ENCODE assay signal across 25 cellular contexts in the genomic region with DNA sequence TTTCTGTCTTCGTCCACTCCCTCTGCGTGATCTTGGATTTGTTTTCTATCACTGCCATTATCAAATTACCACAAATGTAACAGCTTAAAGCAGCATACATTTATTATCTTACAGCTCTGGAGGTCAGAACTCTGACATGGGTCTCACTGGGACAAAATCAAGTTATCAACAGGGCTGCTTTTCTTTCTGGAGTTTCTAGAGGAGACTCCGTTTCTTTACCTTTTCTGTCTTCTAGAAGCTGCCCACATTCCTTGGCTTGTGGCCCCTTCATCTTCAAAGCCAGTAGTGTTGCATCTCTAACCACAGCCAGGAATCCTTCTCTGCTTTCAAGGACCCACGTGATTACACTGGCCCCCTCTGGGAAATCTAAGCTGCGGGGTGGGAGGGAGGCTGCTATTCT. TPM values are rescaled to one million over a fixed set of nuclear protein-coding genes. Genes with fewer than 3 reads are reported as not detected.
DNase-seq lines count a peak whose midpoint lies in the region; ATAC-seq and TF ChIP-seq lines count a peak whose summit lies in the region.
"Had no signal": no experiment of that assay in that cellular context is flagged by ENCODE, and none has a peak within 500 bp of the region (broad histone marks: within the 10 kb centered on the region; RNA-seq: fewer than 3 reads in every experiment).

No MANE protein-coding gene starts in this region.

- CTCF ChIA-PET in activated naive CD4-positive, alpha-beta T cell treated with anti-CD3 and anti-CD28 coated beads, Interleukin-2, amount 10 ng/mL, durations not matched to agents 7 days and 5 days (lab: Charles Lee), result no interaction called here

- ATAC-seq in activated T-helper 17 cell treated with anti-CD3 and anti-CD28 coated beads, Interleukin-2, amount 50 U/mL, for 72 hours (replicated peaks), result no peak
- ATAC-seq in central memory CD8-positive, alpha-beta T cell (replicated peaks; ENCODE audit: extremely low read depth, poor library complexity, severe bottlenecking), result no peak
- ATAC-seq: CD8-positive, alpha-beta T cell; Right ventricle myocardium inferior had no signal

- no peak for DNase-seq in activated naive CD4-positive, alpha-beta T cell treated with anti-CD3 and anti-CD28 coated beads, Interleukin-2, amount 10 ng/mL, durations not matched to agents 7 days and 5 days
- no peak for DNase-seq in central memory CD8-positive, alpha-beta T cell (ENCODE audit: low spot score in 2 of 2)
- DNase-seq in type B pancreatic cell (ENCODE audit: extremely low spot score, unreplicated experiment), result no peak
- DNase-seq in NCI-H748 treated with DMSO at 0.1 percent for 48 hours (lab: John Stamatoyannopoulos, UW), result no peak
- no peak for DNase-seq in stimulated activated CD4-positive, alpha-beta T cell treated with anti-CD3 and anti-CD28 coated beads, Interleukin-1b, Interleukin-23, amount 100 ng/mL, for 48 hours
- DNase-seq: Caco-2; CD8-positive, alpha-beta T cell; DMS 273 treated with DMSO at 0.1 percent for 48 hours; DMS79; EL; GDM1; Kasumi-1; NCI-H1105; NCI-H1436 treated with DMSO at 0.1 percent for 48 hours; NCI-H2029; NCI-H446; NCI-H524 treated with DMSO at 0.1 percent for 48 hours; NCI-H82; NK-92 treated with Interleukin-12 subunit alpha and Interleukin-12 subunit beta, amount 100 ng/mL, for 24 hours; PC-9; SJCRH30 had no signal

- TF ChIP-seq CTCF in type B pancreatic cell (conservative IDR thresholded peaks at IDR 0.05), result no peak

- peaks cover 51% of the 10 kb centered on the region for H3K4me1 Mint-ChIP-seq in activated naive CD4-positive, alpha-beta T cell treated with anti-CD3 and anti-CD28 coated beads, Interleukin-2, amount 50 U/mL, for 24 hours
- H3K4me1 Mint-ChIP-seq in activated naive CD4-positive, alpha-beta T cell treated with anti-CD3 and anti-CD28 coated beads, Interleukin-2, amount 10 ng/mL, durations not matched to agents 7 days and 5 days, result peaks cover 31% of the 10 kb centered on the region
- H3K4me1 Mint-ChIP-seq in activated T-helper 17 cell treated with anti-CD3 and anti-CD28 coated beads, Interleukin-2, amount 50 U/mL, for 72 hours, result peaks cover 27% of the 10 kb centered on the region
- H3K4me1 Mint-ChIP-seq in central memory CD8-positive, alpha-beta T cell, result peaks cover 19% of the 10 kb centered on the region
- H3K4me1 Mint-ChIP-seq in type B pancreatic cell (ENCODE audit: unreplicated experiment), result peaks cover 4% of the 10 kb centered on the region

- H3K36me3 Mint-ChIP-seq in activated naive CD4-positive, alpha-beta T cell treated with anti-CD3 and anti-CD28 coated beads, Interleukin-2, amount 50 U/mL, for 24 hours, result peaks cover 24% of the 10 kb centered on the region
- H3K36me3 Mint-ChIP-seq in activated naive CD4-positive, alpha-beta T cell treated with anti-CD3 and anti-CD28 coated beads, Interleukin-2, amount 10 ng/mL, durations not matched to agents 7 days and 5 days, result peaks cover 29% of the 10 kb centered on the region
- H3K36me3 Mint-ChIP-seq in activated T-helper 17 cell treated with anti-CD3 and anti-CD28 coated beads, Interleukin-2, amount 50 U/mL, for 72 hours (ENCODE audit: low read depth), result peaks cover 22% of the 10 kb centered on the region
- H3K36me3 Mint-ChIP-seq in central memory CD8-positive, alpha-beta T cell (ENCODE audit: insufficient read depth), result peaks cover 23% of the 10 kb centered on the region
- H3K36me3 Mint-ChIP-seq in type B pancreatic cell, result peaks cover 33% of the 10 kb centered on the region

- H3K27me3 Mint-ChIP-seq in activated naive CD4-positive, alpha-beta T cell treated with anti-CD3 and anti-CD28 coated beads, Interleukin-2, amount 50 U/mL, for 24 hours, result no peaks in the 10 kb centered on the region
- H3K27me3 Mint-ChIP-seq in activated naive CD4-positive, alpha-beta T cell treated with anti-CD3 and anti-CD28 coated beads, Interleukin-2, amount 10 ng/mL, durations not matched to agents 7 days and 5 days, result no peaks in the 10 kb centered on the region
- H3K27me3 Mint-ChIP-seq in activated T-helper 17 cell treated with anti-CD3 and anti-CD28 coated beads, Interleukin-2, amount 50 U/mL, for 72 hours, result no peaks in the 10 kb centered on the region
- no peaks in the 10 kb centered on the region for H3K27me3 Mint-ChIP-seq in central memory CD8-positive, alpha-beta T cell
- no peaks in the 10 kb centered on the region for H3K27me3 Mint-ChIP-seq in type B pancreatic cell
- H3K27me3 Mint-ChIP-seq: B cell had no signal

- H3K27ac Mint-ChIP-seq in activated naive CD4-positive, alpha-beta T cell treated with anti-CD3 and anti-CD28 coated beads, Interleukin-2, amount 50 U/mL, for 24 hours, result no peak overlapping the region
- H3K27ac Mint-ChIP-seq in activated naive CD4-positive, alpha-beta T cell treated with anti-CD3 and anti-CD28 coated beads, Interleukin-2, amount 10 ng/mL, durations not matched to agents 7 days and 5 days, result no peak overlapping the region
- H3K27ac Mint-ChIP-seq in activated T-helper 17 cell treated with anti-CD3 and anti-CD28 coated beads, Interleukin-2, amount 50 U/mL, for 72 hours, result peak overlapping the region; percentile 65
- H3K27ac Mint-ChIP-seq in central memory CD8-positive, alpha-beta T cell (ENCODE audit: low read depth), result peak overlapping the region; percentile 13
- H3K27ac Mint-ChIP-seq in type B pancreatic cell, result peak overlapping the region; percentile 58
- H3K27ac Mint-ChIP-seq: B cell; CD8-positive, alpha-beta T cell had no signal

- H3K4me3 Mint-ChIP-seq in activated naive CD4-positive, alpha-beta T cell treated with anti-CD3 and anti-CD28 coated beads, Interleukin-2, amount 50 U/mL, for 24 hours, result peak overlapping the region; percentile 26
- no peak overlapping the region for H3K4me3 Mint-ChIP-seq in activated naive CD4-positive, alpha-beta T cell treated with anti-CD3 and anti-CD28 coated beads, Interleukin-2, amount 10 ng/mL, durations not matched to agents 7 days and 5 days
- peak overlapping the region; percentile 61 for H3K4me3 Mint-ChIP-seq in activated T-helper 17 cell treated with anti-CD3 and anti-CD28 coated beads, Interleukin-2, amount 50 U/mL, for 72 hours
- no peak overlapping the region for H3K4me3 Mint-ChIP-seq in central memory CD8-positive, alpha-beta T cell
- H3K4me3 Mint-ChIP-seq in type B pancreatic cell, result no peak overlapping the region
- H3K4me3 Mint-ChIP-seq: B cell; CD8-positive, alpha-beta T cell had no signal

- H3K9me3 Mint-ChIP-seq in activated naive CD4-positive, alpha-beta T cell treated with anti-CD3 and anti-CD28 coated beads, Interleukin-2, amount 50 U/mL, for 24 hours, result peaks cover 5% of the 10 kb centered on the region
- H3K9me3 Mint-ChIP-seq in activated naive CD4-positive, alpha-beta T cell treated with anti-CD3 and anti-CD28 coated beads, Interleukin-2, amount 10 ng/mL, durations not matched to agents 7 days and 5 days, result peaks cover 6% of the 10 kb centered on the region
- H3K9me3 Mint-ChIP-seq in activated T-helper 17 cell treated with anti-CD3 and anti-CD28 coated beads, Interleukin-2, amount 50 U/mL, for 72 hours, result peaks cover 6% of the 10 kb centered on the region
- H3K9me3 Mint-ChIP-seq in central memory CD8-positive, alpha-beta T cell, result no peaks in the 10 kb centered on the region
- H3K9me3 Mint-ChIP-seq in type B pancreatic cell, result peaks cover 5% of the 10 kb centered on the region

RNA-seq across cellular contexts. Expression of a gene that starts 21.9 kb away (rescaled TPM):
- 10 to 100 TPM; 15.1 to 42.6 TPM for total RNA-seq in activated T-helper 17 cell treated with anti-CD3 and anti-CD28 coated beads, Interleukin-2, amount 50 U/mL, for 72 hours
- 34.6 and 71.5 TPM in 2 replicates for total RNA-seq in type B pancreatic cell (ENCODE audit: low replicate concordance)

RNA-seq across cellular contexts. Expression of a gene that starts 36.1 kb away (rescaled TPM):
- total RNA-seq in activated T-helper 17 cell treated with anti-CD3 and anti-CD28 coated beads, Interleukin-2, amount 50 U/mL, for 72 hours, result 10 to 100 TPM; 66.7 to 87.8 TPM
- total RNA-seq in type B pancreatic cell (ENCODE audit: low replicate concordance), result 59.3 and 73.4 TPM in 2 replicates

Comparison
In these comparisons a context has a peak if more than half of its experiments do, and no peak if none do; other contexts are left out.
1. H3K4me3 Mint-ChIP-seq: peak in activated naive CD4-positive, alpha-beta T cell treated with anti-CD3 and anti-CD28 coated beads, Interleukin-2, amount 50 U/mL, for 24 hours (single experiment) and activated T-helper 17 cell treated with anti-CD3 and anti-CD28 coated beads, Interleukin-2, amount 50 U/mL, for 72 hours (single experiment); none in activated naive CD4-positive, alpha-beta T cell treated with anti-CD3 and anti-CD28 coated beads, Interleukin-2, amount 10 ng/mL, durations not matched to agents 7 days and 5 days (single experiment), central memory CD8-positive, alpha-beta T cell (single experiment) and type B pancreatic cell (single experiment).
2. H3K27ac Mint-ChIP-seq: peak in activated T-helper 17 cell treated with anti-CD3 and anti-CD28 coated beads, Interleukin-2, amount 50 U/mL, for 72 hours (single experiment), central memory CD8-positive, alpha-beta T cell (single experiment) and type B pancreatic cell (single experiment); none in activated naive CD4-positive, alpha-beta T cell treated with anti-CD3 and anti-CD28 coated beads, Interleukin-2, amount 50 U/mL, for 24 hours (single experiment) and activated naive CD4-positive, alpha-beta T cell treated with anti-CD3 and anti-CD28 coated beads, Interleukin-2, amount 10 ng/mL, durations not matched to agents 7 days and 5 days (single experiment).